Comparison of ENCODE assay signal across 27 cellular contexts in genomic region chr7:48411619-48412018, GRCh38.
DNase-seq lines count a peak whose midpoint lies in the region; ATAC-seq and TF ChIP-seq lines count a peak whose summit lies in the region.
"Had no signal": no experiment of that assay in that cellular context is flagged by ENCODE, and none has a peak within 500 bp of the region (broad histone marks: within the 10 kb centered on the region; RNA-seq: fewer than 3 reads in every experiment).

No MANE protein-coding gene starts in this region.

- no peaks in the 10 kb centered on the region for H3K9me2 ChIP-seq in hepatocyte (replicated peaks; ENCODE audit: insufficient read depth)

- H3K79me2 ChIP-seq in hepatocyte, result no peaks in the 10 kb centered on the region

- H3K4me1 ChIP-seq in heart left ventricle (no peaks in the 10 kb centered on the region), hepatocyte (ENCODE audit: insufficient read depth) (no peaks in the 10 kb centered on the region)
- H3K4me1 ChIP-seq: A549, BLaER1, Peyer's patch, upper lobe of right lung had no signal

- CTCF ChIA-PET in activated CD4-positive, alpha-beta memory T cell treated with anti-CD3 and anti-CD28 coated beads for 36 hours (lab: Charles Lee), result no interaction called here
- CTCF ChIA-PET in activated CD4-positive, alpha-beta memory T cell treated with anti-CD3 and anti-CD28 coated beads, Interleukin-2, amount 10 ng/mL, durations not matched to agents 7 days and 5 days (lab: Charles Lee), result no interaction called here

- WGBS in heart left ventricle, 4 donors, result 52 to 79% (median 67%) methylated on average over 5 of the region's 5 CpGs
- WGBS in hepatocyte (ENCODE audit: low lambda C conversion rate, missing lambda C conversion rate), result 82% methylated on average over 5 of the region's 5 CpGs

- no peaks in the 10 kb centered on the region for H3K36me3 ChIP-seq in heart left ventricle
- no peaks in the 10 kb centered on the region for H3K36me3 ChIP-seq in hepatocyte (replicated peaks; ENCODE audit: insufficient read depth, low read depth)
- H3K36me3 ChIP-seq: BLaER1, MG63, Peyer's patch, upper lobe of right lung had no signal

- H3K36me3 Mint-ChIP-seq in activated CD4-positive, alpha-beta memory T cell treated with anti-CD3 and anti-CD28 coated beads for 36 hours, result no peaks in the 10 kb centered on the region
- no peaks in the 10 kb centered on the region for H3K36me3 Mint-ChIP-seq in activated CD4-positive, alpha-beta memory T cell treated with anti-CD3 and anti-CD28 coated beads, Interleukin-2, amount 10 ng/mL, durations not matched to agents 7 days and 5 days (ENCODE audit: low read depth)
- no peaks in the 10 kb centered on the region for H3K36me3 Mint-ChIP-seq in T-helper 2 cell treated with Interferon-gamma antibody and Interleukin-4, amounts not matched to agents 5 μg/mL and 100 μg/mL, for 36 hours (ENCODE audit: low read depth)
- H3K36me3 Mint-ChIP-seq in stimulated activated effector memory CD8-positive, alpha-beta T cell treated with anti-CD3 and anti-CD28 coated beads, Interleukin-12 subunit alpha, Interleukin-12 subunit beta, amount 100 ng/mL, for 72 hours, result no peaks in the 10 kb centered on the region

- TF ChIP-seq POLR2A in heart left ventricle (IDR thresholded peaks at IDR 0.05), result no peak

- H3K4me3 ChIP-seq in heart left ventricle (no peak overlapping the region), hepatocyte (no peak overlapping the region)
- H3K4me3 ChIP-seq: A549, BLaER1, MG63, Peyer's patch, upper lobe of right lung had no signal

- H3K27ac Mint-ChIP-seq in activated CD4-positive, alpha-beta memory T cell treated with anti-CD3 and anti-CD28 coated beads for 36 hours, result no peak overlapping the region
- H3K27ac Mint-ChIP-seq in activated CD4-positive, alpha-beta memory T cell treated with anti-CD3 and anti-CD28 coated beads, Interleukin-2, amount 10 ng/mL, durations not matched to agents 7 days and 5 days, result no peak overlapping the region
- H3K27ac Mint-ChIP-seq in T-helper 2 cell treated with Interferon-gamma antibody and Interleukin-4, amounts not matched to agents 5 μg/mL and 100 μg/mL, for 36 hours, result no peak overlapping the region
- H3K27ac Mint-ChIP-seq in stimulated activated effector memory CD8-positive, alpha-beta T cell treated with anti-CD3 and anti-CD28 coated beads, Interleukin-12 subunit alpha, Interleukin-12 subunit beta, amount 100 ng/mL, for 72 hours, result no peak overlapping the region
- H3K27ac Mint-ChIP-seq: HFFc6, progenitor cell of endocrine pancreas had no signal

- ATAC-seq in HG02852 (IDR thresholded peaks at IDR 0.05; ENCODE audit: unreplicated experiment) (peak; percentile 72), heart left ventricle (no peak)
- peak; percentile 82 for ATAC-seq in stimulated activated effector memory CD8-positive, alpha-beta T cell treated with anti-CD3 and anti-CD28 coated beads, Interleukin-12 subunit alpha, Interleukin-12 subunit beta, amount 100 ng/mL, for 72 hours
- ATAC-seq: A549, left lobe of liver, upper lobe of right lung had no signal

- H3K27me3 Mint-ChIP-seq in activated CD4-positive, alpha-beta memory T cell treated with anti-CD3 and anti-CD28 coated beads for 36 hours, result no peaks in the 10 kb centered on the region
- no peaks in the 10 kb centered on the region for H3K27me3 Mint-ChIP-seq in activated CD4-positive, alpha-beta memory T cell treated with anti-CD3 and anti-CD28 coated beads, Interleukin-2, amount 10 ng/mL, durations not matched to agents 7 days and 5 days
- H3K27me3 Mint-ChIP-seq in T-helper 2 cell treated with Interferon-gamma antibody and Interleukin-4, amounts not matched to agents 5 μg/mL and 100 μg/mL, for 36 hours (ENCODE audit: low read depth), result no peaks in the 10 kb centered on the region
- H3K27me3 Mint-ChIP-seq: progenitor cell of endocrine pancreas had no signal

- intact Hi-C loops in activated CD4-positive, alpha-beta memory T cell treated with anti-CD3 and anti-CD28 coated beads for 36 hours (cut with micrococcal nuclease), result no loop called here
- intact Hi-C loops in heart left ventricle (cut with DNase I), result no loop called here

- no peaks in the 10 kb centered on the region for H3K27me3 ChIP-seq in heart left ventricle
- no peaks in the 10 kb centered on the region for H3K27me3 ChIP-seq in hepatocyte
- H3K27me3 ChIP-seq: BLaER1, MG63, Peyer's patch, upper lobe of right lung had no signal

- no peaks in the 10 kb centered on the region for H3K4me1 Mint-ChIP-seq in activated CD4-positive, alpha-beta memory T cell treated with anti-CD3 and anti-CD28 coated beads for 36 hours (ENCODE audit: low read depth)
- H3K4me1 Mint-ChIP-seq in activated CD4-positive, alpha-beta memory T cell treated with anti-CD3 and anti-CD28 coated beads, Interleukin-2, amount 10 ng/mL, durations not matched to agents 7 days and 5 days, result peaks cover 3% of the 10 kb centered on the region
- H3K4me1 Mint-ChIP-seq in T-helper 2 cell treated with Interferon-gamma antibody and Interleukin-4, amounts not matched to agents 5 μg/mL and 100 μg/mL, for 36 hours (ENCODE audit: low read depth), result peaks cover 2% of the 10 kb centered on the region
- peaks cover 6% of the 10 kb centered on the region for H3K4me1 Mint-ChIP-seq in stimulated activated effector memory CD8-positive, alpha-beta T cell treated with anti-CD3 and anti-CD28 coated beads, Interleukin-12 subunit alpha, Interleukin-12 subunit beta, amount 100 ng/mL, for 72 hours

- TF ChIP-seq CTCF in GM10266 (IDR thresholded peaks at IDR 0.05; ENCODE audit: control insufficient read depth, insufficient read depth, low read depth, missing control alignments) (no peak), heart left ventricle (IDR thresholded peaks at IDR 0.05) (no peak), hepatocyte (IDR thresholded peaks at IDR 0.05; ENCODE audit: poor library complexity) (no peak)

- no peaks in the 10 kb centered on the region for H4K20me1 ChIP-seq in hepatocyte (ENCODE audit: insufficient read depth, poor library complexity, severe bottlenecking)
- H4K20me1 ChIP-seq: BLaER1 had no signal

- H3K9me3 Mint-ChIP-seq in activated CD4-positive, alpha-beta memory T cell treated with anti-CD3 and anti-CD28 coated beads for 36 hours, result no peaks in the 10 kb centered on the region
- H3K9me3 Mint-ChIP-seq in activated CD4-positive, alpha-beta memory T cell treated with anti-CD3 and anti-CD28 coated beads, Interleukin-2, amount 10 ng/mL, durations not matched to agents 7 days and 5 days, result peaks cover 3% of the 10 kb centered on the region
- H3K9me3 Mint-ChIP-seq in T-helper 2 cell treated with Interferon-gamma antibody and Interleukin-4, amounts not matched to agents 5 μg/mL and 100 μg/mL, for 36 hours, result no peaks in the 10 kb centered on the region
- no peaks in the 10 kb centered on the region for H3K9me3 Mint-ChIP-seq in stimulated activated effector memory CD8-positive, alpha-beta T cell treated with anti-CD3 and anti-CD28 coated beads, Interleukin-12 subunit alpha, Interleukin-12 subunit beta, amount 100 ng/mL, for 72 hours

- H3K4me2 ChIP-seq in hepatocyte, result no peak overlapping the region
- H3K4me2 ChIP-seq: A549, BLaER1 had no signal

- no peaks in the 10 kb centered on the region for H3K9me3 ChIP-seq in heart left ventricle
- H3K9me3 ChIP-seq in hepatocyte (ENCODE audit: low read depth), result no peaks in the 10 kb centered on the region
- H3K9me3 ChIP-seq: A549, BLaER1, MG63, Peyer's patch, upper lobe of right lung had no signal

- no peak overlapping the region for H2AFZ ChIP-seq in hepatocyte

- H3K27ac ChIP-seq in heart left ventricle (no peak overlapping the region), hepatocyte (no peak overlapping the region)
- H3K27ac ChIP-seq: A549, BLaER1, HL-60, Peyer's patch, upper lobe of right lung had no signal

- POLR2A ChIA-PET in activated CD4-positive, alpha-beta memory T cell treated with anti-CD3 and anti-CD28 coated beads for 36 hours (lab: Charles Lee), result no interaction called here
- POLR2A ChIA-PET in activated CD4-positive, alpha-beta memory T cell treated with anti-CD3 and anti-CD28 coated beads, Interleukin-2, amount 10 ng/mL, durations not matched to agents 7 days and 5 days (lab: Charles Lee), result no interaction called here

- peak; percentile 25 for DNase-seq in activated CD4-positive, alpha-beta memory T cell treated with anti-CD3 and anti-CD28 coated beads for 36 hours
- no peak for DNase-seq in activated CD4-positive, alpha-beta memory T cell treated with anti-CD3 and anti-CD28 coated beads, Interleukin-2, amount 10 ng/mL, durations not matched to agents 7 days and 5 days
- DNase-seq in T-helper 2 cell treated with Interferon-gamma antibody and Interleukin-4, amounts not matched to agents 5 μg/mL and 100 μg/mL, for 36 hours (ENCODE audit: low spot score), result peak; percentile 15
- DNase-seq in stimulated activated effector memory CD8-positive, alpha-beta T cell treated with anti-CD3 and anti-CD28 coated beads, Interleukin-12 subunit alpha, Interleukin-12 subunit beta, amount 100 ng/mL, for 72 hours (ENCODE audit: low spot score in 2 of 2), result no peak
- no peak for DNase-seq in GM10266 (ENCODE audit: extremely low spot score)
- no peak for DNase-seq in heart left ventricle
- DNase-seq in hepatocyte (ENCODE audit: low spot score), result no peak
- DNase-seq: activated CD4-positive, CD25-positive, alpha-beta regulatory T cell; activated naive CD4-positive, alpha-beta T cell treated with Interleukin-2 at 50 U/mL for 16 hours; Calu3; effector CD8-positive, alpha-beta T cell; EL; HFFc6; IMR-90; MG63; midbrain; NCI-H1436; NCI-H774; Peyer's patch; stimulated activated CD4-positive, alpha-beta T cell treated with anti-CD3 and anti-CD28 coated beads, Interleukin-2, amount 100 ng/mL, for 24 hours; upper lobe of right lung had no signal

- H3K4me3 Mint-ChIP-seq in activated CD4-positive, alpha-beta memory T cell treated with anti-CD3 and anti-CD28 coated beads for 36 hours, result no peak overlapping the region
- no peak overlapping the region for H3K4me3 Mint-ChIP-seq in activated CD4-positive, alpha-beta memory T cell treated with anti-CD3 and anti-CD28 coated beads, Interleukin-2, amount 10 ng/mL, durations not matched to agents 7 days and 5 days
- no peak overlapping the region for H3K4me3 Mint-ChIP-seq in T-helper 2 cell treated with Interferon-gamma antibody and Interleukin-4, amounts not matched to agents 5 μg/mL and 100 μg/mL, for 36 hours
- H3K4me3 Mint-ChIP-seq in stimulated activated effector memory CD8-positive, alpha-beta T cell treated with anti-CD3 and anti-CD28 coated beads, Interleukin-12 subunit alpha, Interleukin-12 subunit beta, amount 100 ng/mL, for 72 hours, result no peak overlapping the region
- H3K4me3 Mint-ChIP-seq: HFFc6 had no signal

Comparison
In these comparisons a context has a peak if more than half of its experiments do, and no peak if none do; other contexts are left out.
1. DNase-seq: peak in activated CD4-positive, alpha-beta memory T cell treated with anti-CD3 and anti-CD28 coated beads for 36 hours (single experiment) and T-helper 2 cell treated with Interferon-gamma antibody and Interleukin-4, amounts not matched to agents 5 μg/mL and 100 μg/mL, for 36 hours (single experiment); none in activated CD4-positive, alpha-beta memory T cell treated with anti-CD3 and anti-CD28 coated beads, Interleukin-2, amount 10 ng/mL, durations not matched to agents 7 days and 5 days (single experiment), stimulated activated effector memory CD8-positive, alpha-beta T cell treated with anti-CD3 and anti-CD28 coated beads, Interleukin-12 subunit alpha, Interleukin-12 subunit beta, amount 100 ng/mL, for 72 hours (0 of 2), GM10266 (single experiment), heart left ventricle (0 of 5) and hepatocyte (single experiment).
2. ATAC-seq: peak in HG02852 (single experiment) and stimulated activated effector memory CD8-positive, alpha-beta T cell treated with anti-CD3 and anti-CD28 coated beads, Interleukin-12 subunit alpha, Interleukin-12 subunit beta, amount 100 ng/mL, for 72 hours (single experiment); none in heart left ventricle (0 of 4).